In genomic region chr11:123062158-123062891, GRCh38 we compare ENCODE assay signal across 8 cellular contexts. TPM values are rescaled to one million over a fixed set of nuclear protein-coding genes. Genes with fewer than 3 reads are reported as not detected.
A peak's percentile ranks its signal among the peaks of the same experiment; 100 is the strongest.
DNase-seq lines count a peak whose midpoint lies in the region; ATAC-seq and TF ChIP-seq lines count a peak whose summit lies in the region.

No MANE protein-coding gene starts in this region.

- H3K4me1 ChIP-seq in rectal smooth muscle tissue (ENCODE audit: control insufficient read depth, insufficient read depth, low read length): peaks cover 31% of the 10 kb centered on the region
- peaks cover 0 to 2% of the 10 kb centered on the region in 2 donors for H3K4me1 ChIP-seq in aorta (ENCODE audit: control insufficient read depth in 1 of 2, insufficient read depth in 2 of 2, low read length in 2 of 2)

- no peak for TF ChIP-seq CTCF in astrocyte of the cerebellum (IDR thresholded peaks at IDR 0.05; ENCODE audit: low read depth, low read length, missing control alignments)

- peaks cover 29% of the 10 kb centered on the region for H3K36me3 ChIP-seq in rectal smooth muscle tissue (ENCODE audit: control insufficient read depth, insufficient read depth, low read length)
- H3K36me3 ChIP-seq in aorta (ENCODE audit: control insufficient read depth in 1 of 2, insufficient read depth in 2 of 2, low read length in 1 of 2): peaks cover 3 to 6% of the 10 kb centered on the region in 2 donors

- no peaks in the 10 kb centered on the region for H3K9me3 ChIP-seq in aorta (ENCODE audit: control insufficient read depth, low read length)

- WGBS in aorta, 2 donors: 0 to 1% methylated on average over 57 to 63 of the region's 63 CpGs

- peak; percentile 96 to 100 for DNase-seq in NCI-H1930 (lab: John Stamatoyannopoulos, UW)
- peak; percentile 97 for DNase-seq in T-helper 9 cell
- peak; percentile 99 for DNase-seq in astrocyte of the cerebellum (ENCODE audit: low read depth)
- DNase-seq in hepatic stellate cell (ENCODE audit: low spot score): peak; percentile 95
- DNase-seq in aorta: peak; percentile 99 to 100

- intact Hi-C loops in aorta (cut with DNase I): no loop called here

- in situ Hi-C loops in astrocyte of the cerebellum (cut with HindIII; ENCODE audit: low sequenced_read_pairs): no loop called here

- peak; percentile 75 for ATAC-seq in GM18499 (IDR thresholded peaks at IDR 0.05; ENCODE audit: insufficient read depth, unreplicated experiment)
- ATAC-seq in HG02973 (IDR thresholded peaks at IDR 0.05; ENCODE audit: unreplicated experiment): peak; percentile 87
- peak; percentile 96 for ATAC-seq in aorta (ENCODE audit: low FRiP score)

- H3K9ac ChIP-seq in rectal smooth muscle tissue (ENCODE audit: low read length): peak overlapping the region; percentile 97

- no peaks in the 10 kb centered on the region for H3K27me3 ChIP-seq in rectal smooth muscle tissue (ENCODE audit: control insufficient read depth, insufficient read depth, low read length)
- H3K27me3 ChIP-seq in aorta (ENCODE audit: control insufficient read depth in 1 of 2, insufficient read depth in 2 of 2, low read length in 1 of 2): no peaks in the 10 kb centered on the region

- peak overlapping the region; percentile 85 for H3K4me3 ChIP-seq in astrocyte of the cerebellum (ENCODE audit: low read depth, low read length)
- peak overlapping the region; percentile 95 for H3K4me3 ChIP-seq in rectal smooth muscle tissue (ENCODE audit: low read length)
- H3K4me3 ChIP-seq in aorta (ENCODE audit: low read length in 2 of 2): peak overlapping the region; percentile 73 to 94

- peak overlapping the region; percentile 99 for H3K27ac ChIP-seq in rectal smooth muscle tissue (ENCODE audit: low read depth, low read length)
- peak overlapping the region; percentile 97 to 100 for H3K27ac ChIP-seq in aorta (ENCODE audit: low read depth in 1 of 2, low read length in 2 of 2)

RNA-seq across cellular contexts. Expression of gene HSPA8, which starts 0.4 kb away (rescaled TPM):
- 100 to 1,000 TPM; 543 to 888 TPM for total RNA-seq in aorta
- 100 to 1,000 TPM; 320 to 445 TPM for polyA plus RNA-seq in aorta

Comparison
In these comparisons a context has a peak if more than half of its experiments do, and no peak if none do; other contexts are left out.
1. Peak in every context shown above with its lines: DNase-seq, ATAC-seq, H3K4me3 ChIP-seq and H3K27ac ChIP-seq.